1 cellular context compared by ENCODE assay signal in genomic region chr5:57577432-57578175, GRCh38.
TF ChIP-seq lines count a peak whose summit lies in the region.

No MANE protein-coding gene starts in this region.

TF ChIP-seq in GM12878, 131 proteins besides CTCF, POLR2A, EP300 and RAD21 (continues in another document):
- no peak for TF ChIP-seq SKIL (IDR thresholded peaks at IDR 0.05; ENCODE audit: low read depth, poor library complexity, severe bottlenecking)
- no peak for TF ChIP-seq BMI1 (IDR thresholded peaks at IDR 0.05; ENCODE audit: borderline replicate concordance)
- peak; percentile 79 for TF ChIP-seq SPI1 (IDR thresholded peaks at IDR 0.05; ENCODE audit: borderline replicate concordance, insufficient read depth, low read depth, low read length)
- peak; percentile 68 for TF ChIP-seq ATF7 (IDR thresholded peaks at IDR 0.05; ENCODE audit: low read depth)
- TF ChIP-seq SUPT20H (IDR thresholded peaks at IDR 0.05; ENCODE audit: borderline replicate concordance, control insufficient read depth, low read depth, low read length) = no peak
- no peak for TF ChIP-seq CEBPZ (IDR thresholded peaks at IDR 0.05; ENCODE audit: low read depth, low read length)
- TF ChIP-seq SUZ12 (IDR thresholded peaks at IDR 0.05; ENCODE audit: unreplicated experiment) = no peak
- no peak for TF ChIP-seq CBFB (IDR thresholded peaks at IDR 0.05; ENCODE audit: low read depth)
- TF ChIP-seq SMC3 (IDR thresholded peaks at IDR 0.05; ENCODE audit: borderline replicate concordance, low read length) = no peak
- TF ChIP-seq, protein P1, sequence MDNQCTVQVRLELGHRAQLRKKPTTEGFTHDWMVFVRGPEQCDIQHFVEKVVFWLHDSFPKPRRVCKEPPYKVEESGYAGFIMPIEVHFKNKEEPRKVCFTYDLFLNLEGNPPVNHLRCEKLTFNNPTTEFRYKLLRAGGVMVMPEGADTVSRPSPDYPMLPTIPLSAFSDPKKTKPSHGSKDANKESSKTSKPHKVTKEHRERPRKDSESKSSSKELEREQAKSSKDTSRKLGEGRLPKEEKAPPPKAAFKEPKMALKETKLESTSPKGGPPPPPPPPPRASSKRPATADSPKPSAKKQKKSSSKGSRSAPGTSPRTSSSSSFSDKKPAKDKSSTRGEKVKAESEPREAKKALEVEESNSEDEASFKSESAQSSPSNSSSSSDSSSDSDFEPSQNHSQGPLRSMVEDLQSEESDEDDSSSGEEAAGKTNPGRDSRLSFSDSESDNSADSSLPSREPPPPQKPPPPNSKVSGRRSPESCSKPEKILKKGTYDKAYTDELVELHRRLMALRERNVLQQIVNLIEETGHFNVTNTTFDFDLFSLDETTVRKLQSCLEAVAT (IDR thresholded peaks at IDR 0.05) = no peak
- no peak for TF ChIP-seq SRF (IDR thresholded peaks at IDR 0.05; ENCODE audit: low read depth in 2 of 2, low read length in 2 of 2)
- no peak for TF ChIP-seq ZNF592 (IDR thresholded peaks at IDR 0.05)
- TF ChIP-seq NFIC (IDR thresholded peaks at IDR 0.05; ENCODE audit: low read depth, low read length) = no peak
- TF ChIP-seq, protein P2, sequence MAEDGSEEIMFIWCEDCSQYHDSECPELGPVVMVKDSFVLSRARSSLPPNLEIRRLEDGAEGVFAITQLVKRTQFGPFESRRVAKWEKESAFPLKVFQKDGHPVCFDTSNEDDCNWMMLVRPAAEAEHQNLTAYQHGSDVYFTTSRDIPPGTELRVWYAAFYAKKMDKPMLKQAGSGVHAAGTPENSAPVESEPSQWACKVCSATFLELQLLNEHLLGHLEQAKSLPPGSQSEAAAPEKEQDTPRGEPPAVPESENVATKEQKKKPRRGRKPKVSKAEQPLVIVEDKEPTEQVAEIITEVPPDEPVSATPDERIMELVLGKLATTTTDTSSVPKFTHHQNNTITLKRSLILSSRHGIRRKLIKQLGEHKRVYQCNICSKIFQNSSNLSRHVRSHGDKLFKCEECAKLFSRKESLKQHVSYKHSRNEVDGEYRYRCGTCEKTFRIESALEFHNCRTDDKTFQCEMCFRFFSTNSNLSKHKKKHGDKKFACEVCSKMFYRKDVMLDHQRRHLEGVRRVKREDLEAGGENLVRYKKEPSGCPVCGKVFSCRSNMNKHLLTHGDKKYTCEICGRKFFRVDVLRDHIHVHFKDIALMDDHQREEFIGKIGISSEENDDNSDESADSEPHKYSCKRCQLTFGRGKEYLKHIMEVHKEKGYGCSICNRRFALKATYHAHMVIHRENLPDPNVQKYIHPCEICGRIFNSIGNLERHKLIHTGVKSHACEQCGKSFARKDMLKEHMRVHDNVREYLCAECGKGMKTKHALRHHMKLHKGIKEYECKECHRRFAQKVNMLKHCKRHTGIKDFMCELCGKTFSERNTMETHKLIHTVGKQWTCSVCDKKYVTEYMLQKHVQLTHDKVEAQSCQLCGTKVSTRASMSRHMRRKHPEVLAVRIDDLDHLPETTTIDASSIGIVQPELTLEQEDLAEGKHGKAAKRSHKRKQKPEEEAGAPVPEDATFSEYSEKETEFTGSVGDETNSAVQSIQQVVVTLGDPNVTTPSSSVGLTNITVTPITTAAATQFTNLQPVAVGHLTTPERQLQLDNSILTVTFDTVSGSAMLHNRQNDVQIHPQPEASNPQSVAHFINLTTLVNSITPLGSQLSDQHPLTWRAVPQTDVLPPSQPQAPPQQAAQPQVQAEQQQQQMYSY (CRISPR knock-in tag; IDR thresholded peaks at IDR 0.05) = no peak
- no peak for TF ChIP-seq RAD51 (IDR thresholded peaks at IDR 0.05)
- TF ChIP-seq, protein P3, sequence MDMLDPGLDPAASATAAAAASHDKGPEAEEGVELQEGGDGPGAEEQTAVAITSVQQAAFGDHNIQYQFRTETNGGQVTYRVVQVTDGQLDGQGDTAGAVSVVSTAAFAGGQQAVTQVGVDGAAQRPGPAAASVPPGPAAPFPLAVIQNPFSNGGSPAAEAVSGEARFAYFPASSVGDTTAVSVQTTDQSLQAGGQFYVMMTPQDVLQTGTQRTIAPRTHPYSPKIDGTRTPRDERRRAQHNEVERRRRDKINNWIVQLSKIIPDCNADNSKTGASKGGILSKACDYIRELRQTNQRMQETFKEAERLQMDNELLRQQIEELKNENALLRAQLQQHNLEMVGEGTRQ (IDR thresholded peaks at IDR 0.05; ENCODE audit: borderline replicate concordance, low read depth, low read length) = no peak
- peak; percentile 27; the same call in 1 of the 2 replicates for TF ChIP-seq MTA2 (IDR thresholded peaks at IDR 0.05; ENCODE audit: low read depth)
- TF ChIP-seq, protein P4, sequence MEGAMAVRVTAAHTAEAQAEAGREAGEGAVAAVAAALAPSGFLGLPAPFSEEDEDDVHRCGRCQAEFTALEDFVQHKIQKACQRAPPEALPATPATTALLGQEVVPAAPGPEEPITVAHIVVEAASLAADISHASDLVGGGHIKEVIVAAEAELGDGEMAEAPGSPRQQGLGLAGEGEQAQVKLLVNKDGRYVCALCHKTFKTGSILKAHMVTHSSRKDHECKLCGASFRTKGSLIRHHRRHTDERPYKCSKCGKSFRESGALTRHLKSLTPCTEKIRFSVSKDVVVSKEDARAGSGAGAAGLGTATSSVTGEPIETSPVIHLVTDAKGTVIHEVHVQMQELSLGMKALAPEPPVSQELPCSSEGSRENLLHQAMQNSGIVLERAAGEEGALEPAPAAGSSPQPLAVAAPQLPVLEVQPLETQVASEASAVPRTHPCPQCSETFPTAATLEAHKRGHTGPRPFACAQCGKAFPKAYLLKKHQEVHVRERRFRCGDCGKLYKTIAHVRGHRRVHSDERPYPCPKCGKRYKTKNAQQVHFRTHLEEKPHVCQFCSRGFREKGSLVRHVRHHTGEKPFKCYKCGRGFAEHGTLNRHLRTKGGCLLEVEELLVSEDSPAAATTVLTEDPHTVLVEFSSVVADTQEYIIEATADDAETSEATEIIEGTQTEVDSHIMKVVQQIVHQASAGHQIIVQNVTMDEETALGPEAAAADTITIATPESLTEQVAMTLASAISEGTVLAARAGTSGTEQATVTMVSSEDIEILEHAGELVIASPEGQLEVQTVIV (IDR thresholded peaks at IDR 0.05; ENCODE audit: borderline replicate concordance, partially characterized antibody) = no peak
- no peak for TF ChIP-seq HDGF (IDR thresholded peaks at IDR 0.05)
- TF ChIP-seq EGR1 (IDR thresholded peaks at IDR 0.05; ENCODE audit: borderline replicate concordance in 1 of 2, low read depth in 2 of 2, low read length in 2 of 2) = no peak
- no peak for TF ChIP-seq ZBED1 (IDR thresholded peaks at IDR 0.05; ENCODE audit: borderline replicate concordance)
- TF ChIP-seq SREBF2 (IDR thresholded peaks at IDR 0.05; ENCODE audit: low read length) = no peak
- TF ChIP-seq CUX1 (IDR thresholded peaks at IDR 0.05; ENCODE audit: insufficient replicate concordance, low read depth, low read length) = no peak
- 0 out of 2 replicates have a peak, but pooled peaks have one; percentile 15 for TF ChIP-seq IRF4 (IDR thresholded peaks at IDR 0.05; ENCODE audit: low read depth, low read length)
- no peak for TF ChIP-seq MTA3 (IDR thresholded peaks at IDR 0.05; ENCODE audit: borderline replicate concordance, low read length)
